Comparison of ENCODE assay signal across 11 cellular contexts in genomic region chr4:146450524-146450923, GRCh38.
DNase-seq lines count a peak whose midpoint lies in the region; ATAC-seq and TF ChIP-seq lines count a peak whose summit lies in the region.
"Had no signal": no experiment of that assay in that cellular context is flagged by ENCODE, and none has a peak within 500 bp of the region (broad histone marks: within the 10 kb centered on the region; RNA-seq: fewer than 3 reads in every experiment).

No MANE protein-coding gene starts in this region.

- ATAC-seq in GM19351 (IDR thresholded peaks at IDR 0.05; ENCODE audit: unreplicated experiment) (peak; percentile 83), HG03025 (IDR thresholded peaks at IDR 0.05; ENCODE audit: low FRiP score, unreplicated experiment) (peak; percentile 88)
- peak; percentile 93 for ATAC-seq in activated T-cell treated with anti-CD3 and anti-CD28 coated beads, Interleukin-2, amount 50 U/mL, for 72 hours (replicated peaks in 1 of 2)
- ATAC-seq: K562, left ventricle myocardium superior had no signal

- peaks cover 5% of the 10 kb centered on the region in 2 donors for H3K9me3 Mint-ChIP-seq in activated T-cell treated with anti-CD3 and anti-CD28 coated beads, Interleukin-2, amount 50 U/mL, for 72 hours
- peaks cover 5% of the 10 kb centered on the region for H3K9me3 Mint-ChIP-seq in endodermal cell
- peaks cover 8% of the 10 kb centered on the region for H3K9me3 Mint-ChIP-seq in MCF 10A (ENCODE audit: unreplicated experiment)
- H3K9me3 Mint-ChIP-seq: central memory CD8-positive, alpha-beta T cell had no signal

- CTCF ChIA-PET in MCF 10A (lab: Yijun Ruan, JAX), result no interaction called here

- no peaks in the 10 kb centered on the region for H3K27me3 Mint-ChIP-seq in activated T-cell treated with anti-CD3 and anti-CD28 coated beads, Interleukin-2, amount 50 U/mL, for 72 hours (ENCODE audit: low read depth)
- H3K27me3 Mint-ChIP-seq in endodermal cell (ENCODE audit: insufficient read depth) (no peaks in the 10 kb centered on the region), MCF 10A (ENCODE audit: insufficient read depth, unreplicated experiment) (no peaks in the 10 kb centered on the region)
- H3K27me3 Mint-ChIP-seq: central memory CD8-positive, alpha-beta T cell had no signal

- peak overlapping the region; percentile 94 for H3K27ac Mint-ChIP-seq in activated T-cell treated with anti-CD3 and anti-CD28 coated beads, Interleukin-2, amount 50 U/mL, for 72 hours
- no peak overlapping the region for H3K27ac Mint-ChIP-seq in endodermal cell
- H3K27ac Mint-ChIP-seq in MCF 10A (ENCODE audit: low read depth, unreplicated experiment), result no peak overlapping the region

- H3K27ac ChIP-seq in endodermal cell (ENCODE audit: low read depth, low read length), result no peak overlapping the region

- intact Hi-C loops in MCF 10A (cut with micrococcal nuclease), result no loop called here

- H3K36me3 ChIP-seq in endodermal cell (ENCODE audit: control insufficient read depth, insufficient read depth, low read length), result no peaks in the 10 kb centered on the region

- H3K27me3 ChIP-seq in endodermal cell (ENCODE audit: control insufficient read depth, insufficient read depth, low read length, poor library complexity, severe bottlenecking), result no peaks in the 10 kb centered on the region

- H3K4me3 Mint-ChIP-seq in activated T-cell treated with anti-CD3 and anti-CD28 coated beads, Interleukin-2, amount 50 U/mL, for 72 hours, result peak overlapping the region; percentile 67 to 81
- H3K4me3 Mint-ChIP-seq in endodermal cell (no peak overlapping the region), MCF 10A (ENCODE audit: unreplicated experiment) (no peak overlapping the region)
- H3K4me3 Mint-ChIP-seq: central memory CD8-positive, alpha-beta T cell had no signal

- H3K4me3 ChIP-seq in endodermal cell (ENCODE audit: low read length), result no peak overlapping the region
- H3K4me3 ChIP-seq: K562 had no signal

- no peak for TF ChIP-seq CTCF in endodermal cell (conservative IDR thresholded peaks at IDR 0.05)
- TF ChIP-seq CTCF in MCF 10A (IDR thresholded peaks at IDR 0.05; ENCODE audit: unreplicated experiment), result no peak

- H3K9ac ChIP-seq in endodermal cell (ENCODE audit: extremely low read depth, low read length, poor library complexity, severe bottlenecking), result no peak overlapping the region

- no peaks in the 10 kb centered on the region for H3K9me3 ChIP-seq in endodermal cell (ENCODE audit: control insufficient read depth, low read length)

- POLR2A ChIA-PET in MCF 10A (lab: Yijun Ruan, JAX), result no interaction called here

- H3K36me3 Mint-ChIP-seq in activated T-cell treated with anti-CD3 and anti-CD28 coated beads, Interleukin-2, amount 50 U/mL, for 72 hours (ENCODE audit: insufficient read depth in 2 of 2), result peaks cover 7 to 25% of the 10 kb centered on the region in 2 donors
- H3K36me3 Mint-ChIP-seq in endodermal cell (ENCODE audit: low read depth) (peaks cover 6% of the 10 kb centered on the region), MCF 10A (ENCODE audit: insufficient read depth, unreplicated experiment) (no peaks in the 10 kb centered on the region)

- BruUV-seq in MCF 10A (replicated peaks; lab: Mats Ljungman, UMichigan), result no TSS peak

- DNase-seq in GM03348 (ENCODE audit: low spot score) (peak; percentile 9), 8988T (no peak), endodermal cell (no peak), cortex of kidney (lab: John Stamatoyannopoulos, UW) (no peak), MCF 10A (ENCODE audit: unreplicated experiment) (no peak)
- DNase-seq in activated T-cell treated with anti-CD3 and anti-CD28 coated beads, Interleukin-2, amount 50 U/mL, for 72 hours, result peak in 1 of 2 donors; percentile 19
- DNase-seq: left ventricle myocardium superior had no signal

- peaks cover 40% of the 10 kb centered on the region for H3K4me1 Mint-ChIP-seq in activated T-cell treated with anti-CD3 and anti-CD28 coated beads, Interleukin-2, amount 50 U/mL, for 72 hours (ENCODE audit: low read depth)
- H3K4me1 Mint-ChIP-seq in endodermal cell, result no peaks in the 10 kb centered on the region
- H3K4me1 Mint-ChIP-seq in MCF 10A (ENCODE audit: insufficient read depth, unreplicated experiment), result no peaks in the 10 kb centered on the region

- H3K4me1 ChIP-seq in endodermal cell (ENCODE audit: control insufficient read depth, insufficient read depth, low read length), result no peaks in the 10 kb centered on the region

Comparison
In these comparisons a context has a peak if more than half of its experiments do, and no peak if none do; other contexts are left out.
1. H3K4me3 Mint-ChIP-seq: peak in activated T-cell treated with anti-CD3 and anti-CD28 coated beads, Interleukin-2, amount 50 U/mL, for 72 hours (2 of 2); none in endodermal cell (single experiment) and MCF 10A (single experiment).
2. Peak in every context shown above with its lines, with median percentiles within 50 percentile points of each other: ATAC-seq.